ENCODE assay signal across 14 cellular contexts in the genomic region with DNA sequence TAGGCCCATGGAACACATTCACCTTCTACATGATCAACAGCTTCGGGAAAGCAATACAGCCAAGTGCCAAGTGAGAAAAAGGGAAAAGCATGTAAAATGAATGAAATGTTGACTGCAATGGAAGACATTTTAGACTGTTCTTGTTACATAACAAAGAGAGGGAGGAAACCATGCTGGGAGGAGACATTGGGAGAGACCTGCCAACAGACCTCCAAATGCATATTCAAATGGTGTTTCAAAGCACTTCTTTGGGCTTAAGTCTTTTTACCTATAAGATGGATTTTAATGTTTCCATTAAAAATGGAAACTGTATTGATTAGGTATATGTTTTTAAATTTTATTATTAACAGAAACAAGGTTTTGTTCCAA.
"Had no signal": no experiment of that assay in that cellular context is flagged by ENCODE, and none has a peak within 500 bp of the region (broad histone marks: within the 10 kb centered on the region; RNA-seq: fewer than 3 reads in every experiment).

No MANE protein-coding gene starts in this region.

- H3K4me3 ChIP-seq: heart left ventricle, left lung, pancreas, stomach, vagina had no signal

- H3K4me3 Mint-ChIP-seq: activated T-cell treated with anti-CD3 and anti-CD28 coated beads, Interleukin-2, amount 50 U/mL, for 24 hours; endodermal cell; T-helper 2 cell treated with Interferon-gamma antibody and Interleukin-4, amounts not matched to agents 5 μg/mL and 100 μg/mL, for 36 hours had no signal

- H3K27ac Mint-ChIP-seq: activated naive CD4-positive, alpha-beta T cell treated with anti-CD3 and anti-CD28 coated beads, Interleukin-2, amount 50 U/mL, for 72 hours; activated T-cell treated with anti-CD3 and anti-CD28 coated beads, Interleukin-2, amount 50 U/mL, for 24 hours; endodermal cell; T-helper 2 cell treated with Interferon-gamma antibody and Interleukin-4, amounts not matched to agents 5 μg/mL and 100 μg/mL, for 36 hours had no signal

- H3K27me3 ChIP-seq: heart left ventricle, left lung, pancreas, stomach, vagina had no signal

- H3K4me1 ChIP-seq: left lung, stomach, vagina had no signal

- FAIRE-seq: pancreas had no signal

- H3K9me3 Mint-ChIP-seq: activated naive CD4-positive, alpha-beta T cell treated with anti-CD3 and anti-CD28 coated beads, Interleukin-2, amount 50 U/mL, for 72 hours; activated T-cell treated with anti-CD3 and anti-CD28 coated beads, Interleukin-2, amount 50 U/mL, for 24 hours; endodermal cell; T-helper 2 cell treated with Interferon-gamma antibody and Interleukin-4, amounts not matched to agents 5 μg/mL and 100 μg/mL, for 36 hours had no signal

- H3K27ac ChIP-seq: heart left ventricle, left lung, pancreas, stomach, vagina had no signal

- ATAC-seq: activated naive CD4-positive, alpha-beta T cell treated with anti-CD3 and anti-CD28 coated beads, Interleukin-2, amount 50 U/mL, for 72 hours; esophagus mucosa had no signal

- H3K9me3 ChIP-seq: heart left ventricle, left lung, pancreas, stomach, vagina had no signal

- DNase-seq: activated CD4-positive, alpha-beta T cell treated with anti-CD3 and anti-CD28 coated beads, Interleukin-2, amount 50 U/mL, for 4 hours; activated CD4-positive, CD25-positive, alpha-beta regulatory T cell treated with anti-CD3 and anti-CD28 coated beads, Interleukin-2, amount 50 U/mL, for 72 hours; activated effector memory CD4-positive, alpha-beta T cell treated with Interleukin-2 at 50 U/mL for 16 hours; activated T-cell treated with anti-CD3 and anti-CD28 coated beads, Interleukin-2, amount 50 U/mL, for 24 hours; amniotic stem cell; heart left ventricle; left lung; pancreas; stomach had no signal

- H3K36me3 ChIP-seq: heart left ventricle, left lung, pancreas, stomach, vagina had no signal

- H3K36me3 Mint-ChIP-seq: activated naive CD4-positive, alpha-beta T cell treated with anti-CD3 and anti-CD28 coated beads, Interleukin-2, amount 50 U/mL, for 72 hours had no signal
